8 cellular contexts compared by ENCODE assay signal in the genomic region with DNA sequence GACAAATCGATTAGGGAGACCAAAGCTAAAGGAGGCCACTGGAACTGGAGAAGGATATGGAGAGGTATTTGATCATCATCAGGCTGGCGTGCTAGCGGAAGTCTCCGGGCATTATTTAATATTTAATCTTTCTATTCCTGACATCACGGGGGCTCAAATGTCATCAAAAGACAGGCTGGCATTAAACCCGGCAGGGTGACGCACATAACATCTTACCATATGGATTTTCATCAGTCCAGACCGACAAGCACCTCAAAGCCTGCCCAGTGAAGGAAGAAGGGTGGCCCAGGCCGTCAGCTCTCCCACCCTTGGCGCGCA. TPM values are rescaled to one million over a fixed set of nuclear protein-coding genes. Genes with fewer than 3 reads are reported as not detected.
DNase-seq lines count a peak whose midpoint lies in the region; ATAC-seq and TF ChIP-seq lines count a peak whose summit lies in the region.

No MANE protein-coding gene starts in this region.

- no peaks in the 10 kb centered on the region for H3K9me3 ChIP-seq in gastroesophageal sphincter
- H3K9me3 ChIP-seq in psoas muscle = no peaks in the 10 kb centered on the region

- H3K27me3 Mint-ChIP-seq in activated B cell treated with CpG ODN at 0.5 μM for 24 hours = no peaks in the 10 kb centered on the region

- peak overlapping the region; percentile 88 for H3K27ac Mint-ChIP-seq in activated B cell treated with CpG ODN at 0.5 μM for 24 hours

- H3K27ac ChIP-seq in gastroesophageal sphincter (peak overlapping the region; percentile 95 to 97 (median 96)), psoas muscle (peak overlapping the region; percentile 98)

- TF ChIP-seq CTCF in activated B cell treated with CpG ODN at 0.5 μM for 24 hours (IDR thresholded peaks at IDR 0.05) = no peak
- TF ChIP-seq CTCF in gastroesophageal sphincter (IDR thresholded peaks at IDR 0.05) = no peak
- TF ChIP-seq CTCF in psoas muscle (IDR thresholded peaks at IDR 0.05) = no peak

- peaks cover 2% of the 10 kb centered on the region for H3K36me3 Mint-ChIP-seq in activated B cell treated with CpG ODN at 0.5 μM for 24 hours (ENCODE audit: low read depth)

- WGBS in gastroesophageal sphincter (ENCODE audit: low coverage in 1 of 2), 2 donors = 0% methylated on average over 2 to 7 of the region's 11 CpGs
- 0 to 1% (median 1%) methylated on average over 11 of the region's 11 CpGs for WGBS in psoas muscle, 3 donors

- peak; percentile 12 for ATAC-seq in HG03521 (IDR thresholded peaks at IDR 0.05; ENCODE audit: unreplicated experiment)
- ATAC-seq in activated B cell treated with CpG ODN at 0.5 μM for 24 hours (ENCODE audit: low read depth) = no peak
- ATAC-seq in gastroesophageal sphincter = no peak
- peak in 3 of 4 donors; percentile 0 to 15 (median 10) for ATAC-seq in psoas muscle

- CTCF ChIA-PET in activated B cell treated with CpG ODN at 0.5 μM for 24 hours (lab: Charles Lee) = interaction anchor here (1.2 to 2.2 kb wide), 7 partner anchors 27 to 210 kb away, joined by 3 to 15 read pairs (median 5); a partner anchor contains a TSS

- no peaks in the 10 kb centered on the region for H3K27me3 ChIP-seq in gastroesophageal sphincter
- H3K27me3 ChIP-seq in psoas muscle (ENCODE audit: insufficient read depth in 3 of 3, low read length in 2 of 3) = no peaks in the 10 kb centered on the region

- H3K4me1 ChIP-seq in gastroesophageal sphincter (peaks cover 0 to 59% (median 3%) of the 10 kb centered on the region in 3 donors), psoas muscle (peaks cover 31% of the 10 kb centered on the region)

- peaks cover 32% of the 10 kb centered on the region for H3K4me1 Mint-ChIP-seq in activated B cell treated with CpG ODN at 0.5 μM for 24 hours

- H3K4me3 Mint-ChIP-seq in activated B cell treated with CpG ODN at 0.5 μM for 24 hours = peak overlapping the region; percentile 88

- H3K36me3 ChIP-seq in gastroesophageal sphincter (no peaks in the 10 kb centered on the region), psoas muscle (ENCODE audit: insufficient read depth in 1 of 2, low read depth in 1 of 2) (no peaks in the 10 kb centered on the region)

- intact Hi-C loops in activated B cell treated with CpG ODN at 0.5 μM for 24 hours (cut with micrococcal nuclease) = no loop called here
- intact Hi-C loops in psoas muscle (cut with DNase I) = loop anchor here in 1 of 2 donors (5.0 to 10.0 kb wide), 2 partner anchors 90 to 213 kb away; a partner anchor contains a TSS

- POLR2A ChIA-PET in activated B cell treated with CpG ODN at 0.5 μM for 24 hours (lab: Charles Lee) = interaction anchor here (0.8 to 2.2 kb wide), 5 partner anchors 9 to 211 kb away, joined by 6 to 34 read pairs (median 7); a partner anchor contains a TSS

- DNase-seq in NCI-H748 treated with DMSO at 0.1 percent for 48 hours (lab: John Stamatoyannopoulos, UW) = peak; percentile 10
- no peak for DNase-seq in NCI-H748 (lab: John Stamatoyannopoulos, UW; ENCODE audit: unreplicated experiment)
- DNase-seq in activated B cell treated with CpG ODN at 0.5 μM for 24 hours = no peak
- no peak for DNase-seq in psoas muscle
- DNase-seq in germinal center (ENCODE audit: low spot score) = no peak
- DNase-seq in NCI-H2029 treated with DMSO at 0.1 percent for 48 hours (lab: John Stamatoyannopoulos, UW) = no peak

- TF ChIP-seq EP300 in gastroesophageal sphincter (IDR thresholded peaks at IDR 0.05) = no peak

- no peaks in the 10 kb centered on the region for H3K9me3 Mint-ChIP-seq in activated B cell treated with CpG ODN at 0.5 μM for 24 hours

- H3K4me3 ChIP-seq in gastroesophageal sphincter (peak overlapping the region; percentile 92 to 99), psoas muscle (peak overlapping the region; percentile 94)

- no peak for TF ChIP-seq POLR2A in gastroesophageal sphincter (IDR thresholded peaks at IDR 0.05)

RNA-seq across cellular contexts. Expression of a gene that starts 0.6 kb away (rescaled TPM):
- total RNA-seq in activated B cell treated with CpG ODN at 0.5 μM for 24 hours = 11.9 and 16.2 TPM in 2 replicates
- total RNA-seq in gastroesophageal sphincter = 10 to 100 TPM; 48.2 to 88.2 (median 61.0) TPM
- total RNA-seq in psoas muscle = 100 to 1,000 TPM in 1 of 4 donors, 10 to 100 TPM in 3; 63.5 to 112 (median 82.8) TPM
- 10 to 100 TPM; 28.3 to 88.9 (median 40.2) TPM for polyA plus RNA-seq in psoas muscle

RNA-seq across cellular contexts. Expression of a gene that starts 0.7 kb away (rescaled TPM):
- total RNA-seq in activated B cell treated with CpG ODN at 0.5 μM for 24 hours (0.55 and 1.1 TPM in 2 replicates), gastroesophageal sphincter (1 to 10 TPM; 1.9 to 5.4 (median 3.9) TPM), psoas muscle (10 to 100 TPM in 1 of 4 donors, 1 to 10 TPM in 3; 2.5 to 10.7 (median 4.6) TPM)
- polyA plus RNA-seq in psoas muscle = 10 to 100 TPM in 1 of 3 donors, 1 to 10 TPM in 2; 6.1 to 15.0 (median 8.7) TPM

Comparison
In these comparisons a context has a peak if more than half of its experiments do, and no peak if none do; other contexts are left out.
1. ATAC-seq: peak in HG03521 (single experiment) and psoas muscle (3 of 4); none in activated B cell treated with CpG ODN at 0.5 μM for 24 hours (single experiment) and gastroesophageal sphincter (single experiment).